ENCODE assay signal across 8 cellular contexts in the genomic region with DNA sequence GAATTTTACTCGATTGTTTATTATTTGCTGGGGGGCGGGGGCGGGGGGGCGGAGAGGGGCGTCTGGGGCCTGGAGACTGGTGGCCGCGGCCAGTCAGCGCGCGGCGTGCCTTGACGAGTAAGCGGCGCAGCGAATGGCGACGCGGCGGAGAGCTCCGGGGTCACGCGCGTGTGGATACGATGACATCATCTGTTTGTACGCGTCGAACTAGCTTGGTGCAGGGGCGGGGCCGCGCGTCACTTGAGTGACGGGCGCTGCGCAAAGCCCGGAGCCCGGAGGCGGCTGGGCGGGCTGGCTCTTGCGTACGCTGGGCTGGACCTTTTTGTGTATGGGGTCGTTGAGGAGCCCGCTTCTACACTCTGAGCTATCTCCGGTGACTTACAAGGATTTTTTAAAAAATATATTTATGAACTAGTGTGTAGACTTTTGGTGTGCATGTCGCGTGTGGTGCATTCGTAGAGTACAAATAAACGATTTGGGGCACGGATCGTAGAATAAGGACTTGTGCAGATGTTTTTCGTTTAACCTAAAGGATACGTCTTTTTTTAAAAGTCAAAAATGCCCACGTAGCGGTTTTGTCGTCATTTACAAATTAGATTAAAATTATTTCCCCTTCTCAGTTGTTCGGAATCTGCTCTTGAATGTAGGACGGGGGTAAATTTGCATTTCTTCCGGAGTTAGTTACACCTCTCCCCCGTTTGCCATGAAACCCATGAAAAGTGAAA.
A peak's percentile ranks its signal among the peaks of the same experiment; 100 is the strongest.
DNase-seq lines count a peak whose midpoint lies in the region; ATAC-seq and FAIRE-seq lines count a peak whose summit lies in the region.

No MANE protein-coding gene starts in this region.

- peaks cover 2% of the 10 kb centered on the region for H3K36me3 Mint-ChIP-seq in activated naive CD4-positive, alpha-beta T cell treated with anti-CD3 and anti-CD28 coated beads, Interleukin-2, amount 50 U/mL, for 24 hours

- H3K9ac ChIP-seq in SK-N-MC (ENCODE audit: insufficient read length) = peak overlapping the region; percentile 89

- H3K27ac ChIP-seq in SK-N-MC (peak overlapping the region; percentile 97), substantia nigra (ENCODE audit: low read depth, low read length, poor library complexity, severe bottlenecking) (peak overlapping the region; percentile 97)

- peak; percentile 98 for DNase-seq in NCI-H1048 (lab: John Stamatoyannopoulos, UW)
- DNase-seq in SK-N-MC (ENCODE audit: low read depth, low spot score) = peak; percentile 97
- DNase-seq in germinal center (ENCODE audit: low spot score) = peak; percentile 90
- DNase-seq in non-pigmented ciliary epithelial cell (ENCODE audit: low read depth) = peak; percentile 96
- DNase-seq in substantia nigra (lab: John Stamatoyannopoulos, UW) = peak; percentile 90 to 99 (median 97)

- H3K9me3 Mint-ChIP-seq in activated naive CD4-positive, alpha-beta T cell treated with anti-CD3 and anti-CD28 coated beads, Interleukin-2, amount 50 U/mL, for 24 hours = no peaks in the 10 kb centered on the region

- H3K4me3 Mint-ChIP-seq in activated naive CD4-positive, alpha-beta T cell treated with anti-CD3 and anti-CD28 coated beads, Interleukin-2, amount 50 U/mL, for 24 hours = peak overlapping the region; percentile 95

- H3K27me3 Mint-ChIP-seq in activated naive CD4-positive, alpha-beta T cell treated with anti-CD3 and anti-CD28 coated beads, Interleukin-2, amount 50 U/mL, for 24 hours = no peaks in the 10 kb centered on the region

- no peaks in the 10 kb centered on the region for H3K9me3 ChIP-seq in SK-N-MC (ENCODE audit: low read depth, low read length)

- ATAC-seq in HG02571 (IDR thresholded peaks at IDR 0.05; ENCODE audit: unreplicated experiment) = peak; percentile 58

- H3K4me1 Mint-ChIP-seq in activated naive CD4-positive, alpha-beta T cell treated with anti-CD3 and anti-CD28 coated beads, Interleukin-2, amount 50 U/mL, for 24 hours = peaks cover 22% of the 10 kb centered on the region

- peak overlapping the region; percentile 94 for H3K4me3 ChIP-seq in SK-N-MC

- H3K27ac Mint-ChIP-seq in activated naive CD4-positive, alpha-beta T cell treated with anti-CD3 and anti-CD28 coated beads, Interleukin-2, amount 50 U/mL, for 24 hours = peak overlapping the region; percentile 96

- FAIRE-seq in G401.6 (lab: Jason Lieb, UNC) = peak; percentile 83

- H3K36me3 ChIP-seq in SK-N-MC (ENCODE audit: insufficient read depth, low read length) = peaks cover 3% of the 10 kb centered on the region; the same call in 1 of the 2 replicates

Comparison
In these comparisons a context has a peak if more than half of its experiments do, and no peak if none do; other contexts are left out.
1. Peak in every context shown above with its lines: DNase-seq, ATAC-seq, H3K4me3 ChIP-seq and H3K27ac ChIP-seq.